In genomic region chr12:106879612-106880011, GRCh38 we compare ENCODE assay signal across 23 cellular contexts.
"Had no signal": no experiment of that assay in that cellular context is flagged by ENCODE, and none has a peak within 500 bp of the region (broad histone marks: within the 10 kb centered on the region; RNA-seq: fewer than 3 reads in every experiment).

No MANE protein-coding gene starts in this region.

- H3K27ac ChIP-seq: left ventricle myocardium inferior, ovary, right atrium auricular region, skin epidermis, stomach, testis, thyroid gland, transverse colon, upper lobe of right lung had no signal

- H3K9me3 ChIP-seq: left ventricle myocardium inferior, ovary, right atrium auricular region, stomach, testis, thyroid gland, transverse colon, upper lobe of right lung had no signal

- DNase-seq: hippocampal formation; left ventricle myocardium inferior; mesendoderm; naive B cell; ovary; stimulated activated CD4-positive, alpha-beta T cell treated with anti-CD3 and anti-CD28 coated beads, Interleukin-12 subunit alpha, Interleukin-12 subunit beta, amount 100 ng/mL, for 4 hours; stimulated activated CD4-positive, alpha-beta T cell treated with anti-CD3 and anti-CD28 coated beads, Interleukin-15, amount 100 ng/mL, for 24 hours; stimulated activated CD4-positive, alpha-beta T cell treated with anti-CD3 and anti-CD28 coated beads, Interleukin-2, amount 100 ng/mL, for 24 hours; stimulated activated CD4-positive, alpha-beta T cell treated with anti-CD3 and anti-CD28 coated beads, Interleukin-4, amount 100 ng/mL, for 1 hour; stimulated activated naive B cell treated with anti-CD40 and anti-IgM and Interleukin-4, amounts not matched to agents 10 μg/mL and 1 μg/mL and 100 μg/mL, for 72 hours; stimulated activated naive CD8-positive, alpha-beta T cell treated with anti-CD3 and anti-CD28 coated beads, Interleukin-15, Interleukin-2, amounts not matched to agents 100 U/mL and 50 U/mL, for 24 hours; stomach; testis; thyroid gland; transverse colon; upper lobe of right lung had no signal

- ATAC-seq: sciatic nerve; stimulated activated naive B cell treated with anti-CD40 and anti-IgM and Interleukin-4, amounts not matched to agents 10 μg/mL and 1 μg/mL and 100 μg/mL, for 72 hours; stimulated activated naive CD8-positive, alpha-beta T cell treated with anti-CD3 and anti-CD28 coated beads, Interleukin-15, Interleukin-2, amounts not matched to agents 100 U/mL and 50 U/mL, for 24 hours; upper lobe of right lung had no signal

- H3K27me3 Mint-ChIP-seq: natural killer cell treated with Interleukin-12 subunit alpha and Interleukin-12 subunit beta and Interleukin-15 and Interleukin-18, amount 100 ng/mL, for 72 hours; progenitor cell of endocrine pancreas had no signal

- H3K4me1 Mint-ChIP-seq: mesothelial cell of epicardium; naive B cell; stimulated activated naive B cell treated with anti-CD40 and anti-IgM and Interleukin-4, amounts not matched to agents 10 μg/mL and 1 μg/mL and 100 μg/mL, for 72 hours had no signal

- H3K4me1 ChIP-seq: left ventricle myocardium inferior, right atrium auricular region, stomach, testis, transverse colon, upper lobe of right lung had no signal

- H3K9me3 Mint-ChIP-seq: mesothelial cell of epicardium; natural killer cell treated with Interleukin-12 subunit alpha and Interleukin-12 subunit beta and Interleukin-15 and Interleukin-18, amount 100 ng/mL, for 72 hours; stimulated activated naive B cell treated with anti-CD40 and anti-IgM and Interleukin-4, amounts not matched to agents 10 μg/mL and 1 μg/mL and 100 μg/mL, for 72 hours had no signal

- H3K4me3 Mint-ChIP-seq: mesothelial cell of epicardium; naive B cell; natural killer cell treated with Interleukin-12 subunit alpha and Interleukin-12 subunit beta and Interleukin-15 and Interleukin-18, amount 100 ng/mL, for 72 hours; stimulated activated naive B cell treated with anti-CD40 and anti-IgM and Interleukin-4, amounts not matched to agents 10 μg/mL and 1 μg/mL and 100 μg/mL, for 72 hours had no signal

- H3K36me3 ChIP-seq: ovary, transverse colon had no signal

- H3K4me3 ChIP-seq: left ventricle myocardium inferior, lung, ovary, right atrium auricular region, skin epidermis, stomach, testis, thyroid gland, transverse colon, upper lobe of right lung had no signal

- H3K27me3 ChIP-seq: ovary, right atrium auricular region, stomach, testis, thyroid gland, transverse colon, upper lobe of right lung had no signal

- H3K27ac Mint-ChIP-seq: mesothelial cell of epicardium; naive B cell; natural killer cell treated with Interleukin-12 subunit alpha and Interleukin-12 subunit beta and Interleukin-15 and Interleukin-18, amount 100 ng/mL, for 72 hours; progenitor cell of endocrine pancreas; stimulated activated naive B cell treated with anti-CD40 and anti-IgM and Interleukin-4, amounts not matched to agents 10 μg/mL and 1 μg/mL and 100 μg/mL, for 72 hours had no signal
